11 cellular contexts compared by ENCODE assay signal in the genomic region with DNA sequence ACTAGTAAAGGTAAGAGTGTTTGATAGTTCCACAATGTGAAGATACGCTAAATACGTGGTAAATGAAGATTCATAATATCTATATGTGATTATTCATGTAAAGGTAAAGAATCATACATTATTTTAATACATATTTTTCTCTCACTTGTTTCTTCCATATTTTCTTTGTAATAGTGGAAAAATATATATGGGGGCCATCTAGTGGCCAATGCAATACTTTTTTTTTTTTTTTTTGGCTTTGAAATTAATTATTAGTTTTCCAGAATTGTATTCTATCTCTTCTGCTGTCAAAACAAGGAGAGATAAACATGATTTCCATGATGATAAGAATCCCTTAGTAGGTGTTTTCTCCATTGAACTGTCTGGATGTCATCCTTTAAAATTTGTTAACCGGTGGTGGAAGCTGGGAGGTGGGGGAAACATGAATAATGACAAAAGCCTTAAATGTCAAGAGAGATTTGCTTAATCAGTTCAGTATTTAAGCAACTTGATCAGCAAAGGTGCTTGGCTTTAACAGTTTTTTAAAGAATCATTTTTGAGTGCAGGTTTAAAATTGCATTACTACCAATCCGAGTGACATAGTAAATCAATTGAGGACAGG.
A peak's percentile ranks its signal among the peaks of the same experiment; 100 is the strongest.
DNase-seq lines count a peak whose midpoint lies in the region; ATAC-seq, FAIRE-seq and TF ChIP-seq lines count a peak whose summit lies in the region.
"Had no signal": no experiment of that assay in that cellular context is flagged by ENCODE, and none has a peak within 500 bp of the region (broad histone marks: within the 10 kb centered on the region; RNA-seq: fewer than 3 reads in every experiment).

No MANE protein-coding gene starts in this region.

- H3K9me2 ChIP-seq in Loucy (replicated peaks; ENCODE audit: low read depth, low read length) = no peaks in the 10 kb centered on the region

- H3K4me1 ChIP-seq in Loucy (ENCODE audit: insufficient read depth, low read length, poor library complexity, severe bottlenecking) = peaks cover 16% of the 10 kb centered on the region
- H3K4me1 ChIP-seq in neural progenitor cell = peaks cover 53% of the 10 kb centered on the region
- H3K4me1 ChIP-seq: spleen had no signal

- H3K36me3 Mint-ChIP-seq in brain = no peaks in the 10 kb centered on the region
- H3K36me3 Mint-ChIP-seq in neural progenitor cell = no peaks in the 10 kb centered on the region
- no peaks in the 10 kb centered on the region for H3K36me3 Mint-ChIP-seq in activated naive CD8-positive, alpha-beta T cell treated with anti-CD3 and anti-CD28 coated beads, Interleukin-2, amount 50 U/mL, for 24 hours (ENCODE audit: low read depth)

- H3K27ac ChIP-seq in neural progenitor cell = peak overlapping the region; percentile 62
- H3K27ac ChIP-seq: spleen had no signal

- H3K27ac Mint-ChIP-seq in brain (no peak overlapping the region), neural progenitor cell (no peak overlapping the region)
- no peak overlapping the region for H3K27ac Mint-ChIP-seq in activated naive CD8-positive, alpha-beta T cell treated with anti-CD3 and anti-CD28 coated beads, Interleukin-2, amount 50 U/mL, for 24 hours

- DNase-seq in neural progenitor cell (ENCODE audit: low spot score) = no peak
- no peak for DNase-seq in activated naive CD8-positive, alpha-beta T cell treated with anti-CD3 and anti-CD28 coated beads, Interleukin-2, amount 50 U/mL, for 24 hours
- no peak for DNase-seq in epidermal melanocyte (ENCODE audit: insufficient read length, low spot score)
- DNase-seq: activated CD4-positive, alpha-beta T cell treated with anti-CD3 and anti-CD28 coated beads, Interleukin-2, amount 50 U/mL, for 48 hours; activated naive CD4-positive, alpha-beta T cell treated with Interleukin-2 at 50 U/mL for 16 hours; NCI-H2171; spleen had no signal

- no peak overlapping the region for H3K4me3 Mint-ChIP-seq in brain
- no peak overlapping the region for H3K4me3 Mint-ChIP-seq in neural progenitor cell
- H3K4me3 Mint-ChIP-seq in activated naive CD8-positive, alpha-beta T cell treated with anti-CD3 and anti-CD28 coated beads, Interleukin-2, amount 50 U/mL, for 24 hours = no peak overlapping the region

- H3F3A ChIP-seq in Loucy (ENCODE audit: low read depth) (no peaks in the 10 kb centered on the region), neural progenitor cell (ENCODE audit: low read depth) (peaks cover 45% of the 10 kb centered on the region)

- TF ChIP-seq CTCF in Loucy (conservative IDR thresholded peaks at IDR 0.05; ENCODE audit: low read length) (peak; percentile 56), brain (conservative IDR thresholded peaks at IDR 0.05) (peak; percentile 69 to 76), neural progenitor cell (IDR thresholded peaks at IDR 0.05) (peak; percentile 68)

- no peaks in the 10 kb centered on the region for H3K9me3 ChIP-seq in Loucy (ENCODE audit: insufficient read depth, low read depth, low read length)
- H3K9me3 ChIP-seq in neural progenitor cell (ENCODE audit: low read depth) = no peaks in the 10 kb centered on the region
- H3K9me3 ChIP-seq: spleen had no signal

- H4K20me1 ChIP-seq in Loucy (ENCODE audit: insufficient read depth, low read length, poor library complexity, severe bottlenecking) (no peaks in the 10 kb centered on the region), neural progenitor cell (ENCODE audit: low read depth) (no peaks in the 10 kb centered on the region)

- H3K27me3 ChIP-seq in Loucy (ENCODE audit: insufficient read depth, low read length, poor library complexity, severe bottlenecking) = no peaks in the 10 kb centered on the region
- no peaks in the 10 kb centered on the region for H3K27me3 ChIP-seq in neural progenitor cell
- H3K27me3 ChIP-seq: spleen had no signal

- H3K27me3 Mint-ChIP-seq in brain (peaks cover 3% of the 10 kb centered on the region), neural progenitor cell (ENCODE audit: insufficient read depth, low read depth) (no peaks in the 10 kb centered on the region)
- H3K27me3 Mint-ChIP-seq in activated naive CD8-positive, alpha-beta T cell treated with anti-CD3 and anti-CD28 coated beads, Interleukin-2, amount 50 U/mL, for 24 hours = no peaks in the 10 kb centered on the region

- peaks cover 25% of the 10 kb centered on the region for H3K4me1 Mint-ChIP-seq in brain
- H3K4me1 Mint-ChIP-seq in neural progenitor cell = peaks cover 8% of the 10 kb centered on the region
- no peaks in the 10 kb centered on the region for H3K4me1 Mint-ChIP-seq in activated naive CD8-positive, alpha-beta T cell treated with anti-CD3 and anti-CD28 coated beads, Interleukin-2, amount 50 U/mL, for 24 hours

- no peak for ATAC-seq in HG03280 (IDR thresholded peaks at IDR 0.05; ENCODE audit: unreplicated experiment)
- no peak for ATAC-seq in activated naive CD8-positive, alpha-beta T cell treated with anti-CD3 and anti-CD28 coated beads, Interleukin-2, amount 50 U/mL, for 24 hours

- H3K9me3 Mint-ChIP-seq in brain = peaks cover 0 to 6% (median 0%) of the 10 kb centered on the region in 5 experiments
- H3K9me3 Mint-ChIP-seq in neural progenitor cell = peaks cover 3% of the 10 kb centered on the region
- H3K9me3 Mint-ChIP-seq in activated naive CD8-positive, alpha-beta T cell treated with anti-CD3 and anti-CD28 coated beads, Interleukin-2, amount 50 U/mL, for 24 hours = peaks cover 4% of the 10 kb centered on the region

- peak overlapping the region; percentile 25 for H3K4me3 ChIP-seq in Loucy (ENCODE audit: low read length, poor library complexity, severe bottlenecking)
- H3K4me3 ChIP-seq in neural progenitor cell = no peak overlapping the region
- H3K4me3 ChIP-seq: spleen had no signal

- peak overlapping the region; percentile 27 for H3K9ac ChIP-seq in Loucy (ENCODE audit: low read depth, low read length, poor library complexity, severe bottlenecking)
- H3K9ac ChIP-seq in neural progenitor cell = no peak overlapping the region

- FAIRE-seq in G401.6 (lab: Jason Lieb, UNC) = peak; percentile 95

- no peaks in the 10 kb centered on the region for H3K36me3 ChIP-seq in Loucy (ENCODE audit: insufficient read depth, low read length)
- H3K36me3 ChIP-seq in neural progenitor cell = no peaks in the 10 kb centered on the region
- H3K36me3 ChIP-seq: spleen had no signal

- H2AFZ ChIP-seq in Loucy (ENCODE audit: low read length) (no peak overlapping the region), neural progenitor cell (replicated peaks) (peak overlapping the region; percentile 44)

- H3K79me2 ChIP-seq in Loucy (ENCODE audit: insufficient read depth, low read length) (no peaks in the 10 kb centered on the region), neural progenitor cell (ENCODE audit: low read depth) (no peaks in the 10 kb centered on the region)

- H3K4me2 ChIP-seq in Loucy (ENCODE audit: low read depth, low read length, poor library complexity, severe bottlenecking) = peak overlapping the region; percentile 34
- peak overlapping the region; percentile 19 for H3K4me2 ChIP-seq in neural progenitor cell
